ENCODE assay signal across 1 cellular context in genomic region chr17:17496189-17497064, GRCh38.
TF ChIP-seq lines count a peak whose summit lies in the region.

RASD1 (minus strand) TSS chr17:17496395; CDS start chr17:17496181, 214 bp downstream.

TF ChIP-seq in HEK293, 187 proteins besides CTCF, POLR2A, EP300 and RAD21 (continued from another document and continues in another):
- TF ChIP-seq ZNF571 (tag by site-specific recombination; IDR thresholded peaks at IDR 0.05) = no peak
- TF ChIP-seq TSHZ1 (tag by site-specific recombination; IDR thresholded peaks at IDR 0.05; ENCODE audit: borderline replicate concordance) = no peak
- 0 out of 2 replicates have a peak, but pooled peaks have one; percentile 23 for TF ChIP-seq ZNF341 (tag by site-specific recombination; IDR thresholded peaks at IDR 0.05; ENCODE audit: low read depth)
- peak; percentile 89 for TF ChIP-seq ZSCAN30 (tag by site-specific recombination; IDR thresholded peaks at IDR 0.05)
- peak; percentile 57; the same call in 1 of the 2 replicates for TF ChIP-seq ZEB2 (tag by site-specific recombination; IDR thresholded peaks at IDR 0.05)
- TF ChIP-seq ZNF555 (tag by site-specific recombination; conservative IDR thresholded peaks at IDR 0.05) = no peak
- TF ChIP-seq YY2 (tag by site-specific recombination; IDR thresholded peaks at IDR 0.05) = no peak
- no peak for TF ChIP-seq ZSCAN23 (tag by site-specific recombination; IDR thresholded peaks at IDR 0.05)
- 0 out of 2 replicates have a peak, but pooled peaks have one; percentile 57 for TF ChIP-seq ZNF561 (tag by site-specific recombination; IDR thresholded peaks at IDR 0.05; ENCODE audit: borderline replicate concordance)
- TF ChIP-seq SP3 (tag by site-specific recombination; IDR thresholded peaks at IDR 0.05) = peak; percentile 64
- TF ChIP-seq, protein P1, sequence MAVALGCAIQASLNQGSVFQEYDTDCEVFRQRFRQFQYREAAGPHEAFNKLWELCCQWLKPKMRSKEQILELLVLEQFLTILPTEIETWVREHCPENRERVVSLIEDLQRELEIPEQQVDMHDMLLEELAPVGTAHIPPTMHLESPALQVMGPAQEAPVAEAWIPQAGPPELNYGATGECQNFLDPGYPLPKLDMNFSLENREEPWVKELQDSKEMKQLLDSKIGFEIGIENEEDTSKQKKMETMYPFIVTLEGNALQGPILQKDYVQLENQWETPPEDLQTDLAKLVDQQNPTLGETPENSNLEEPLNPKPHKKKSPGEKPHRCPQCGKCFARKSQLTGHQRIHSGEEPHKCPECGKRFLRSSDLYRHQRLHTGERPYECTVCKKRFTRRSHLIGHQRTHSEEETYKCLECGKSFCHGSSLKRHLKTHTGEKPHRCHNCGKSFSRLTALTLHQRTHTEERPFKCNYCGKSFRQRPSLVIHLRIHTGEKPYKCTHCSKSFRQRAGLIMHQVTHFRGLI (tag by site-specific recombination; IDR thresholded peaks at IDR 0.05) = peak; percentile 95
- TF ChIP-seq, protein P2, sequence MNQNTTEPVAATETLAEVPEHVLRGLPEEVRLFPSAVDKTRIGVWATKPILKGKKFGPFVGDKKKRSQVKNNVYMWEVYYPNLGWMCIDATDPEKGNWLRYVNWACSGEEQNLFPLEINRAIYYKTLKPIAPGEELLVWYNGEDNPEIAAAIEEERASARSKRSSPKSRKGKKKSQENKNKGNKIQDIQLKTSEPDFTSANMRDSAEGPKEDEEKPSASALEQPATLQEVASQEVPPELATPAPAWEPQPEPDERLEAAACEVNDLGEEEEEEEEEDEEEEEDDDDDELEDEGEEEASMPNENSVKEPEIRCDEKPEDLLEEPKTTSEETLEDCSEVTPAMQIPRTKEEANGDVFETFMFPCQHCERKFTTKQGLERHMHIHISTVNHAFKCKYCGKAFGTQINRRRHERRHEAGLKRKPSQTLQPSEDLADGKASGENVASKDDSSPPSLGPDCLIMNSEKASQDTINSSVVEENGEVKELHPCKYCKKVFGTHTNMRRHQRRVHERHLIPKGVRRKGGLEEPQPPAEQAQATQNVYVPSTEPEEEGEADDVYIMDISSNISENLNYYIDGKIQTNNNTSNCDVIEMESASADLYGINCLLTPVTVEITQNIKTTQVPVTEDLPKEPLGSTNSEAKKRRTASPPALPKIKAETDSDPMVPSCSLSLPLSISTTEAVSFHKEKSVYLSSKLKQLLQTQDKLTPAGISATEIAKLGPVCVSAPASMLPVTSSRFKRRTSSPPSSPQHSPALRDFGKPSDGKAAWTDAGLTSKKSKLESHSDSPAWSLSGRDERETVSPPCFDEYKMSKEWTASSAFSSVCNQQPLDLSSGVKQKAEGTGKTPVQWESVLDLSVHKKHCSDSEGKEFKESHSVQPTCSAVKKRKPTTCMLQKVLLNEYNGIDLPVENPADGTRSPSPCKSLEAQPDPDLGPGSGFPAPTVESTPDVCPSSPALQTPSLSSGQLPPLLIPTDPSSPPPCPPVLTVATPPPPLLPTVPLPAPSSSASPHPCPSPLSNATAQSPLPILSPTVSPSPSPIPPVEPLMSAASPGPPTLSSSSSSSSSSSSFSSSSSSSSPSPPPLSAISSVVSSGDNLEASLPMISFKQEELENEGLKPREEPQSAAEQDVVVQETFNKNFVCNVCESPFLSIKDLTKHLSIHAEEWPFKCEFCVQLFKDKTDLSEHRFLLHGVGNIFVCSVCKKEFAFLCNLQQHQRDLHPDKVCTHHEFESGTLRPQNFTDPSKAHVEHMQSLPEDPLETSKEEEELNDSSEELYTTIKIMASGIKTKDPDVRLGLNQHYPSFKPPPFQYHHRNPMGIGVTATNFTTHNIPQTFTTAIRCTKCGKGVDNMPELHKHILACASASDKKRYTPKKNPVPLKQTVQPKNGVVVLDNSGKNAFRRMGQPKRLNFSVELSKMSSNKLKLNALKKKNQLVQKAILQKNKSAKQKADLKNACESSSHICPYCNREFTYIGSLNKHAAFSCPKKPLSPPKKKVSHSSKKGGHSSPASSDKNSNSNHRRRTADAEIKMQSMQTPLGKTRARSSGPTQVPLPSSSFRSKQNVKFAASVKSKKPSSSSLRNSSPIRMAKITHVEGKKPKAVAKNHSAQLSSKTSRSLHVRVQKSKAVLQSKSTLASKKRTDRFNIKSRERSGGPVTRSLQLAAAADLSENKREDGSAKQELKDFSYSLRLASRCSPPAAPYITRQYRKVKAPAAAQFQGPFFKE (tag by site-specific recombination; IDR thresholded peaks at IDR 0.05; ENCODE audit: borderline replicate concordance) = no peak
- no peak for TF ChIP-seq KLF16 (tag by site-specific recombination; IDR thresholded peaks at IDR 0.05)
- TF ChIP-seq ZBTB7A (tag by site-specific recombination; IDR thresholded peaks at IDR 0.05; ENCODE audit: low read depth) = peak; percentile 67; the same call in 1 of the 2 replicates
- peak; percentile 21; the same call in 1 of the 2 replicates for TF ChIP-seq ZNF513 (tag by site-specific recombination; IDR thresholded peaks at IDR 0.05)
- no peak for TF ChIP-seq ZFP37 (tag by site-specific recombination; IDR thresholded peaks at IDR 0.05)
- TF ChIP-seq GLIS1 (tag by site-specific recombination; IDR thresholded peaks at IDR 0.05) = peak; percentile 33
- TF ChIP-seq, protein P3, sequence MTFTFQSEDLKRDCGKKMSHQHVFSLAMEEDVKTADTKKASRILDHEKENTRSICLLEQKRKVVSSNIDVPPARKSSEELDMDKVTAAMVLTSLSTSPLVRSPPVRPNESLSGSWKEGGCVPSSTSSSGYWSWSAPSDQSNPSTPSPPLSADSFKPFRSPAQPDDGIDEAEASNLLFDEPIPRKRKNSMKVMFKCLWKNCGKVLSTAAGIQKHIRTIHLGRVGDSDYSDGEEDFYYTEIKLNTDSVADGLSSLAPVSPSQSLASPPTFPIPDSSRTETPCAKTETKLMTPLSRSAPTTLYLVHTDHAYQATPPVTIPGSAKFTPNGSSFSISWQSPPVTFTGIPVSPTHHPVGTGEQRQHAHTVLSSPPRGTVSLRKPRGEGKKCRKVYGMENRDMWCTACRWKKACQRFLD (tag by site-specific recombination; IDR thresholded peaks at IDR 0.05) = no peak
- TF ChIP-seq ZNF335 (tag by site-specific recombination; conservative IDR thresholded peaks at IDR 0.05) = peak; percentile 83
- 0 out of 2 replicates have a peak, but pooled peaks have one; percentile 7 for TF ChIP-seq EGR2 (tag by site-specific recombination; IDR thresholded peaks at IDR 0.05; ENCODE audit: low read depth)
- no peak for TF ChIP-seq ZNF624 (tag by site-specific recombination; IDR thresholded peaks at IDR 0.05)
- no peak for TF ChIP-seq PBX3 (CRISPR knock-in tag; IDR thresholded peaks at IDR 0.05)
- TF ChIP-seq ZNF518A (tag by site-specific recombination; conservative IDR thresholded peaks at IDR 0.05; ENCODE audit: low read depth) = no peak
- TF ChIP-seq ZNF692 (tag by site-specific recombination; IDR thresholded peaks at IDR 0.05) = no peak
- TF ChIP-seq SCRT1 (tag by site-specific recombination; IDR thresholded peaks at IDR 0.05; ENCODE audit: borderline replicate concordance) = no peak
- TF ChIP-seq REPIN1 (tag by site-specific recombination; IDR thresholded peaks at IDR 0.05; ENCODE audit: low read depth) = peak; percentile 43; the same call in 1 of the 2 replicates
- TF ChIP-seq KLF1 (tag by site-specific recombination; IDR thresholded peaks at IDR 0.05) = peak; percentile 63
- peak; percentile 32; the same call in 1 of the 2 replicates for TF ChIP-seq ZNF629 (tag by site-specific recombination; IDR thresholded peaks at IDR 0.05)
- no peak for TF ChIP-seq ZNF433 (tag by site-specific recombination; IDR thresholded peaks at IDR 0.05; ENCODE audit: low read depth)
